ENCODE assay signal across 28 cellular contexts in genomic region chr22:33481550-33481949, GRCh38.
"Had no signal": no experiment of that assay in that cellular context is flagged by ENCODE, and none has a peak within 500 bp of the region (broad histone marks: within the 10 kb centered on the region; RNA-seq: fewer than 3 reads in every experiment).

No MANE protein-coding gene starts in this region.

- H3K36me3 ChIP-seq: MG63, Peyer's patch, SJSA1 had no signal

- H3K27ac ChIP-seq: Peyer's patch, SJSA1 had no signal

- H3K4me3 ChIP-seq: MG63, Peyer's patch, SJSA1 had no signal

- DNase-seq: Kasumi-1, KG1, MG63, NCI-H1048, NCI-H1092 treated with DMSO at 0.1 percent for 48 hours, NCI-H1105 treated with DMSO at 0.1 percent for 48 hours, NCI-H1436, NCI-H1694 treated with DMSO at 0.1 percent for 48 hours, NCI-H187 treated with DMSO at 0.1 percent for 48 hours, NCI-H2029, NCI-H2081, NCI-H2171 treated with DMSO at 0.1 percent for 48 hours, NCI-H2227 treated with DMSO at 0.1 percent for 48 hours, NCI-H345, NCI-H446, NCI-H510A treated with DMSO at 0.1 percent for 48 hours, NCI-H524 treated with DMSO at 0.1 percent for 48 hours, NCI-H526 treated with DMSO at 0.1 percent for 48 hours, NCI-H774, OCI-M1, PC-3, Peyer's patch, Right ventricle myocardium superior, RPMI8226, SHP77 treated with DMSO at 0.1 percent for 48 hours, SK-N-SH, SW 1271 had no signal

- H3K4me1 ChIP-seq: Peyer's patch had no signal

- H3K9me3 ChIP-seq: MG63, Peyer's patch, SJSA1, SK-N-SH had no signal

- ATAC-seq: PC-3 had no signal

- H3K27me3 ChIP-seq: MG63, Peyer's patch, SJSA1 had no signal
